In the genomic region with DNA sequence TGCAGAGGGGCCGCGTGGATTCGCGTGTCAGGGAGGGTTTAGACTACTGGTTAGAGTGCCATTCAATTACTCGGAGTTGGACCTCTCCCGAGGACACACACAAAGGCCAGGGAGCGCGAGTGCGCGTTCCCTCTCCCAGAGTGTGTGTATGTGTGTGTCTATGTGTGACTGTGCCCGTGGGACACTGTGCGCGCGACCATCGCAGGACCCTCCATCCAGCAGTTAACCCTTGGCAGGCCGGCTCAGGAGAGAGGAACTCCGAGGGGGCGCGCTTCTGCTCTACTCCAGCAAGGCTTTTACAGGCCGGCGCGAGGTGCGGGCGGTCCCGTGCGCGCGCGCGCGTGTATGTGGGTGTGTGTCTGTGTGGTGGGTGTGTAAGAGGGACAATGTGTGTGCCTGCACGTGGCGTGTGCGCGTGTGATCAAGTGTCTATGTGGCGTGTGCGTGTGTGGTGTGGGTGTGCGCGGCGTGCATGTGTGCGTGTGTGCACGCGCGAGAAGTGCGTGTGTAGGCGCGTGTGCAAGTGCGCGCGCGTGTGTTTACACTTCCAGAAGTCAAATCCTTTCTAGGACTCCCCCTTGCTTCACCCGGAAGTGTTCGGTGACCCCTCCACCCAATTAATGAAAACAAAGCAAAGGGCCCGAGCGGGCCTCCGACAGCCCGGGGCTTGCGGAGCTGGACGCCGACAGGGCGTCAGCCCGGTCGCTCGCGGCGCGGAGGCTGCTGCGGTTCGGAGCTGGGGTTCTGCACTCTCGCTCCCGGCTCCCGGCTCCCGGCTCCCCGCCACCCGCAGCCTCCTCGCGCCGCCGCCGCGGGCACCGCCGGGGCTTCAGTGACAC, we compare ENCODE assay signal across 8 cellular contexts.
DNase-seq lines count a peak whose midpoint lies in the region; ATAC-seq, FAIRE-seq and TF ChIP-seq lines count a peak whose summit lies in the region.

No MANE protein-coding gene starts in this region.

- peak overlapping the region; percentile 49 to 71 (median 62) for H3K4me3 ChIP-seq in BLaER1 treated with 17β-estradiol and CSF1 and Interleukin-3, amounts not matched to agents 10 nM and 100 nM
- H3K4me3 ChIP-seq in kidney epithelial cell (ENCODE audit: low read depth, low read length) = peak overlapping the region; percentile 58

- no peaks in the 10 kb centered on the region for H3K36me3 ChIP-seq in BLaER1 treated with 17β-estradiol and CSF1 and Interleukin-3, amounts not matched to agents 10 nM and 100 nM
- H3K36me3 ChIP-seq in kidney epithelial cell (ENCODE audit: control insufficient read depth, insufficient read depth, low read length) = no peaks in the 10 kb centered on the region

- peaks cover 0 to 16% (median 13%) of the 10 kb centered on the region in 11 experiments; a peak in 15 of 22 replicates for H3K9me3 ChIP-seq in BLaER1 treated with 17β-estradiol and CSF1 and Interleukin-3, amounts not matched to agents 10 nM and 100 nM (replicated peaks in 1 of 11)

- peaks cover 6 to 28% (median 23%) of the 10 kb centered on the region in 10 experiments; a peak in 19 of 20 replicates for H3K4me1 ChIP-seq in BLaER1 treated with 17β-estradiol and CSF1 and Interleukin-3, amounts not matched to agents 10 nM and 100 nM

- H3K27me3 Mint-ChIP-seq in stimulated activated naive B cell treated with anti-CD40 and anti-IgM and Interleukin-4, amounts not matched to agents 10 μg/mL and 1 μg/mL and 100 μg/mL, for 72 hours = peaks cover 12% of the 10 kb centered on the region in 2 donors

- H3K36me3 Mint-ChIP-seq in stimulated activated naive B cell treated with anti-CD40 and anti-IgM and Interleukin-4, amounts not matched to agents 10 μg/mL and 1 μg/mL and 100 μg/mL, for 72 hours = peaks cover 0 to 4% of the 10 kb centered on the region in 2 donors

- peak overlapping the region; percentile 81 to 82 for H3K4me3 Mint-ChIP-seq in stimulated activated naive B cell treated with anti-CD40 and anti-IgM and Interleukin-4, amounts not matched to agents 10 μg/mL and 1 μg/mL and 100 μg/mL, for 72 hours

- FAIRE-seq in HTR-8/SVneo (lab: Jason Lieb, UNC) = peak; percentile 91

- peak overlapping the region; percentile 87 for H3K27ac Mint-ChIP-seq in stimulated activated naive B cell treated with anti-CD40 and anti-IgM and Interleukin-4, amounts not matched to agents 10 μg/mL and 1 μg/mL and 100 μg/mL, for 72 hours

- H3K9me3 Mint-ChIP-seq in stimulated activated naive B cell treated with anti-CD40 and anti-IgM and Interleukin-4, amounts not matched to agents 10 μg/mL and 1 μg/mL and 100 μg/mL, for 72 hours = no peaks in the 10 kb centered on the region

- DNase-seq in HTR-8/SVneo (ENCODE audit: insufficient read length, low spot score) (peak; percentile 35), cerebellar cortex (ENCODE audit: low spot score) (peak; percentile 38), kidney epithelial cell (ENCODE audit: low read depth) (no peak), DMS114 treated with DMSO at 0.1 percent for 48 hours (lab: John Stamatoyannopoulos, UW; ENCODE audit: unreplicated experiment) (no peak), mesenteric fat pad (ENCODE audit: low spot score) (no peak)
- no peak for DNase-seq in stimulated activated naive B cell treated with anti-CD40 and anti-IgM and Interleukin-4, amounts not matched to agents 10 μg/mL and 1 μg/mL and 100 μg/mL, for 72 hours

- peaks cover 11 to 24% of the 10 kb centered on the region in 2 donors for H3K4me1 Mint-ChIP-seq in stimulated activated naive B cell treated with anti-CD40 and anti-IgM and Interleukin-4, amounts not matched to agents 10 μg/mL and 1 μg/mL and 100 μg/mL, for 72 hours

- peak; percentile 7 for TF ChIP-seq CTCF in kidney epithelial cell (IDR thresholded peaks at IDR 0.05; ENCODE audit: insufficient read depth, low read length, poor library complexity, severe bottlenecking)

- no peaks in the 10 kb centered on the region for H4K20me1 ChIP-seq in BLaER1 treated with 17β-estradiol and CSF1 and Interleukin-3, amounts not matched to agents 10 nM and 100 nM

- peak overlapping the region; percentile 38 to 72 (median 64); a peak in 18 of 22 replicates for H3K9ac ChIP-seq in BLaER1 treated with 17β-estradiol and CSF1 and Interleukin-3, amounts not matched to agents 10 nM and 100 nM

- peaks cover 3 to 16% (median 9%) of the 10 kb centered on the region in 11 experiments; a peak in 20 of 22 replicates for H3K27me3 ChIP-seq in BLaER1 treated with 17β-estradiol and CSF1 and Interleukin-3, amounts not matched to agents 10 nM and 100 nM
- H3K27me3 ChIP-seq in kidney epithelial cell (ENCODE audit: control insufficient read depth, insufficient read depth, low read length) = peaks cover 11% of the 10 kb centered on the region

- peak; percentile 26 to 33 for ATAC-seq in stimulated activated naive B cell treated with anti-CD40 and anti-IgM and Interleukin-4, amounts not matched to agents 10 μg/mL and 1 μg/mL and 100 μg/mL, for 72 hours (replicated peaks)
- no peak for ATAC-seq in HG03439 (IDR thresholded peaks at IDR 0.05; ENCODE audit: unreplicated experiment)

- peak overlapping the region; percentile 73 to 98 (median 83) for H3K4me2 ChIP-seq in BLaER1 treated with 17β-estradiol and CSF1 and Interleukin-3, amounts not matched to agents 10 nM and 100 nM

- peak overlapping the region in 7 of 11 experiments; percentile 29 to 74 (median 67); a peak in 12 of 22 replicates for H3K27ac ChIP-seq in BLaER1 treated with 17β-estradiol and CSF1 and Interleukin-3, amounts not matched to agents 10 nM and 100 nM

Comparison
In these comparisons a context has a peak if more than half of its experiments do, and no peak if none do; other contexts are left out.
1. DNase-seq: peak in HTR-8/SVneo (single experiment) and cerebellar cortex (single experiment); none in kidney epithelial cell (single experiment), stimulated activated naive B cell treated with anti-CD40 and anti-IgM and Interleukin-4, amounts not matched to agents 10 μg/mL and 1 μg/mL and 100 μg/mL, for 72 hours (single experiment), DMS114 treated with DMSO at 0.1 percent for 48 hours (single experiment) and mesenteric fat pad (single experiment).